13 cellular contexts compared by ENCODE assay signal in the genomic region with DNA sequence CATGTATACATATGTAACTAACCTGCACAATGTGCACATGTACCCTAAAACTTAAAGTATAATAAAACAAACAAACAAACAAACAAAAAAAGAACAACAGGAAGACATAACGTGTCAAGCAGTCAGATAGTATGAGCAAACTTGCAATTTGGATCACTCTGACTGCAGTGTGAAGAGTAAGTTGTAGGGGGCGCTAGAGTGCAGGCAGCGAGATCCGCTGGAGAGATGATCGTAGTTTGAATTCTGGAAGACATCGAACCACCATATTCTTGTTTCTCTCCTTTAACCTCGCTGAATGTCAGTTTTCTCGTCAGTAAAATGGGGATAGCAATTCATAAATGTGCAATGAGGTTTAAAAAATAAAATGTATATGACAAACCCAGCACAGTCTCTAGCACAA.
DNase-seq lines count a peak whose midpoint lies in the region; ATAC-seq, FAIRE-seq and TF ChIP-seq lines count a peak whose summit lies in the region.
"Had no signal": no experiment of that assay in that cellular context is flagged by ENCODE, and none has a peak within 500 bp of the region (broad histone marks: within the 10 kb centered on the region; RNA-seq: fewer than 3 reads in every experiment).

No MANE protein-coding gene starts in this region.

- intact Hi-C loops in kidney (cut with DNase I) (no loop called here), transverse colon (cut with DNase I; ENCODE audit: low total_unique reads) (no loop called here)

- H4K20me1 ChIP-seq in DOHH2 (ENCODE audit: control insufficient read depth, insufficient read depth, low read depth, low read length), result no peaks in the 10 kb centered on the region

- TF ChIP-seq EP300 in transverse colon (IDR thresholded peaks at IDR 0.05; ENCODE audit: low read depth), result no peak

- H3K4me1 ChIP-seq in DOHH2 (ENCODE audit: control insufficient read depth, low read length) (no peaks in the 10 kb centered on the region), kidney (ENCODE audit: control insufficient read depth in 1 of 2, insufficient read depth in 1 of 2, low read depth in 1 of 2, low read length in 2 of 2) (no peaks in the 10 kb centered on the region), transverse colon (no peaks in the 10 kb centered on the region)

- H3K9me3 ChIP-seq in DOHH2 (ENCODE audit: control insufficient read depth, insufficient read depth, low read length) (no peaks in the 10 kb centered on the region), WERI-Rb-1 (ENCODE audit: severe bottlenecking) (no peaks in the 10 kb centered on the region), kidney (ENCODE audit: control insufficient read depth in 1 of 2, low read length in 2 of 2) (no peaks in the 10 kb centered on the region), transverse colon (no peaks in the 10 kb centered on the region)
- H3K9me3 ChIP-seq: ovary had no signal

- ATAC-seq in GM21423 (IDR thresholded peaks at IDR 0.05; ENCODE audit: unreplicated experiment) (no peak), HG03095 (IDR thresholded peaks at IDR 0.05; ENCODE audit: unreplicated experiment) (no peak)

- H3K4me2 ChIP-seq in DOHH2 (ENCODE audit: low read length), result no peak overlapping the region

- no peak overlapping the region for H3K4me3 ChIP-seq in DOHH2 (ENCODE audit: low read length)
- no peak overlapping the region for H3K4me3 ChIP-seq in HFF-Myc (replicated peaks; ENCODE audit: low read depth, low read length)
- H3K4me3 ChIP-seq in WERI-Rb-1 (ENCODE audit: low read depth, low read length), result no peak overlapping the region
- no peak overlapping the region for H3K4me3 ChIP-seq in kidney (ENCODE audit: low read length in 2 of 2)
- H3K4me3 ChIP-seq in transverse colon, result no peak overlapping the region
- H3K4me3 ChIP-seq: GM23248, ovary had no signal

- no peak for FAIRE-seq in kidney (lab: Jason Lieb, UNC)

- H3K27me3 ChIP-seq in DOHH2 (ENCODE audit: control insufficient read depth, low read length), result no peaks in the 10 kb centered on the region
- no peaks in the 10 kb centered on the region for H3K27me3 ChIP-seq in WERI-Rb-1 (ENCODE audit: insufficient read depth, low read depth, severe bottlenecking)
- H3K27me3 ChIP-seq in transverse colon, result no peaks in the 10 kb centered on the region
- H3K27me3 ChIP-seq: ovary had no signal

- no peak overlapping the region for H3K27ac ChIP-seq in DOHH2 (ENCODE audit: low read depth, low read length)
- H3K27ac ChIP-seq in WERI-Rb-1, result no peak overlapping the region
- H3K27ac ChIP-seq in kidney (ENCODE audit: low read depth in 2 of 2, low read length in 2 of 2), result no peak overlapping the region
- H3K27ac ChIP-seq in transverse colon, result no peak overlapping the region
- H3K27ac ChIP-seq: GM23248, ovary had no signal

- H3K36me3 ChIP-seq in DOHH2 (ENCODE audit: control insufficient read depth, low read length), result no peaks in the 10 kb centered on the region
- no peaks in the 10 kb centered on the region for H3K36me3 ChIP-seq in WERI-Rb-1
- no peaks in the 10 kb centered on the region for H3K36me3 ChIP-seq in kidney (ENCODE audit: control insufficient read depth in 1 of 2, insufficient read depth in 2 of 2, low read length in 2 of 2)
- no peaks in the 10 kb centered on the region for H3K36me3 ChIP-seq in transverse colon
- H3K36me3 ChIP-seq: ovary had no signal

- in situ Hi-C loops in transverse colon (cut with MboI; ENCODE audit: low pct_ligation_motif_present in 1 of 4, low pct_unique_long_range_greater_than_20kb in 1 of 4, low sequenced_read_pairs in 3 of 4), result no loop called here

- H3K79me2 ChIP-seq in DOHH2 (ENCODE audit: control insufficient read depth, low read length), result no peaks in the 10 kb centered on the region

- peak; percentile 51 for TF ChIP-seq CTCF in DOHH2 (IDR thresholded peaks at IDR 0.05; ENCODE audit: low read depth, low read length, poor library complexity, severe bottlenecking)
- TF ChIP-seq CTCF in HFF-Myc (IDR thresholded peaks at IDR 0.05; ENCODE audit: low read depth, low read length, missing control alignments), result peak; percentile 59
- peak; percentile 68 for TF ChIP-seq CTCF in WERI-Rb-1 (IDR thresholded peaks at IDR 0.05; ENCODE audit: low read depth, low read length)
- TF ChIP-seq CTCF in kidney (IDR thresholded peaks at IDR 0.05; ENCODE audit: borderline replicate concordance, extremely low read depth, insufficient read depth), result peak; percentile 4
- TF ChIP-seq CTCF in transverse colon (IDR thresholded peaks at IDR 0.05), result no peak

- 76 to 85% methylated on average over 8 of the region's 8 CpGs for WGBS in transverse colon (ENCODE audit: low coverage in 1 of 2), 2 donors

- no peak for DNase-seq in HFF-Myc (ENCODE audit: extremely low read depth, low read depth)
- no peak for DNase-seq in WERI-Rb-1
- no peak for DNase-seq in kidney
- no peak for DNase-seq in transverse colon
- DNase-seq in effector CD8-positive, alpha-beta T cell (lab: John Stamatoyannopoulos, UW), result no peak
- DNase-seq: foreskin melanocyte, GM23248, MV-4-11, ovary, T-helper 9 cell had no signal

- no peak overlapping the region for H3K9ac ChIP-seq in kidney (ENCODE audit: low read length in 2 of 2)
- H3K9ac ChIP-seq: GM23248 had no signal

- H3F3A ChIP-seq in DOHH2 (ENCODE audit: control insufficient read depth, insufficient read depth), result no peaks in the 10 kb centered on the region

- TF ChIP-seq POLR2A in transverse colon (IDR thresholded peaks at IDR 0.05), result no peak

- H3K9me2 ChIP-seq in DOHH2 (replicated peaks; ENCODE audit: control insufficient read depth, low read length), result no peaks in the 10 kb centered on the region

Comparison
In these comparisons a context has a peak if more than half of its experiments do, and no peak if none do; other contexts are left out.
1. CTCF ChIP-seq: peak in DOHH2 (single experiment), HFF-Myc (single experiment), WERI-Rb-1 (single experiment) and kidney (single experiment); none in transverse colon (0 of 5).